Comparison of ENCODE assay signal across 36 cellular contexts in genomic region chr3:147400111-147400510, GRCh38. TPM values are rescaled to one million over a fixed set of nuclear protein-coding genes. Genes with fewer than 3 reads are reported as not detected.
"Had no signal": no experiment of that assay in that cellular context is flagged by ENCODE, and none has a peak within 500 bp of the region (broad histone marks: within the 10 kb centered on the region; RNA-seq: fewer than 3 reads in every experiment).

No MANE protein-coding gene starts in this region.

- H3K4me1 ChIP-seq: adrenal gland, SJSA1 had no signal

- H3K9me2 ChIP-seq: SK-N-SH had no signal

- H3K36me3 ChIP-seq: adrenal gland, Peyer's patch, SJSA1 had no signal

- H3K4me1 Mint-ChIP-seq: activated CD4-positive, alpha-beta T cell treated with anti-CD3 and anti-CD28 coated beads for 36 hours; activated CD4-positive, alpha-beta T cell treated with anti-CD3 and anti-CD28 coated beads, Interleukin-2, amount 10 ng/mL, durations not matched to agents 7 days and 5 days had no signal

- H3K9me3 ChIP-seq: adrenal gland, Peyer's patch, SJSA1, SK-N-SH had no signal

- H3K4me2 ChIP-seq: SK-N-SH had no signal

- H3K9me3 Mint-ChIP-seq: activated CD4-positive, alpha-beta T cell treated with anti-CD3 and anti-CD28 coated beads, Interleukin-2, amount 10 ng/mL, durations not matched to agents 7 days and 5 days; activated T-helper 1 cell treated with anti-CD3 and anti-CD28 coated beads, Interleukin-12 subunit alpha, Interleukin-12 subunit beta, Interleukin-2, Interleukin-4 antibody, amounts not matched to agents 30 ng/mL and 10 ng/mL and 1 ng/mL, durations not matched to agents 14 hours and 24 hours and 36 hours; T-helper 1 cell treated with Interleukin-12 subunit alpha and Interleukin-12 subunit beta and Interleukin-4 antibody, amounts not matched to agents 30 μg/mL and 1 μg/mL, for 36 hours; T-helper 2 cell treated with Interferon-gamma antibody and Interleukin-4, amounts not matched to agents 5 μg/mL and 100 μg/mL, for 36 hours; WTC11 had no signal

- H3K9ac ChIP-seq: SK-N-SH had no signal

- H3K4me3 Mint-ChIP-seq: activated CD4-positive, alpha-beta T cell treated with anti-CD3 and anti-CD28 coated beads for 36 hours; activated CD4-positive, alpha-beta T cell treated with anti-CD3 and anti-CD28 coated beads, Interleukin-2, amount 10 ng/mL, durations not matched to agents 7 days and 5 days; activated naive CD4-positive, alpha-beta T cell treated with anti-CD3 and anti-CD28 coated beads for 36 hours; activated T-cell treated with anti-CD3 and anti-CD28 coated beads, Interleukin-2, amount 50 U/mL, for 4 hours; activated T-helper 1 cell treated with anti-CD3 and anti-CD28 coated beads, Interleukin-12 subunit alpha, Interleukin-12 subunit beta, Interleukin-2, Interleukin-4 antibody, amounts not matched to agents 30 ng/mL and 10 ng/mL and 1 ng/mL, durations not matched to agents 14 hours and 24 hours and 36 hours; T-helper 1 cell treated with Interleukin-12 subunit alpha and Interleukin-12 subunit beta and Interleukin-4 antibody, amounts not matched to agents 30 μg/mL and 1 μg/mL, for 36 hours; T-helper 2 cell treated with Interferon-gamma antibody and Interleukin-4, amounts not matched to agents 5 μg/mL and 100 μg/mL, for 36 hours had no signal

- H3K4me3 ChIP-seq: adrenal gland, Peyer's patch, SJSA1 had no signal

- H3K27ac ChIP-seq: adrenal gland, Peyer's patch, SJSA1 had no signal

- ATAC-seq: activated CD4-positive, alpha-beta T cell treated with anti-CD3 and anti-CD28 coated beads for 36 hours; activated CD4-positive, CD25-positive, alpha-beta regulatory T cell treated with anti-CD3 and anti-CD28 coated beads, Interleukin-2, amount 50 U/mL, for 24 hours; activated naive CD4-positive, alpha-beta T cell treated with anti-CD3 and anti-CD28 coated beads, Interleukin-2, amount 50 U/mL, for 72 hours; activated T-cell treated with anti-CD3 and anti-CD28 coated beads, Interleukin-2, amount 50 U/mL, for 4 hours; PC-3; WTC11 had no signal

- H3K27ac Mint-ChIP-seq: activated CD4-positive, alpha-beta T cell treated with anti-CD3 and anti-CD28 coated beads for 36 hours; activated CD4-positive, alpha-beta T cell treated with anti-CD3 and anti-CD28 coated beads, Interleukin-2, amount 10 ng/mL, durations not matched to agents 7 days and 5 days; activated naive CD4-positive, alpha-beta T cell treated with anti-CD3 and anti-CD28 coated beads for 36 hours; activated naive CD4-positive, alpha-beta T cell treated with anti-CD3 and anti-CD28 coated beads, Interleukin-2, amount 50 U/mL, for 72 hours; activated T-helper 1 cell treated with anti-CD3 and anti-CD28 coated beads, Interleukin-12 subunit alpha, Interleukin-12 subunit beta, Interleukin-2, Interleukin-4 antibody, amounts not matched to agents 30 ng/mL and 10 ng/mL and 1 ng/mL, durations not matched to agents 14 hours and 24 hours and 36 hours; T-helper 1 cell treated with Interleukin-12 subunit alpha and Interleukin-12 subunit beta and Interleukin-4 antibody, amounts not matched to agents 30 μg/mL and 1 μg/mL, for 36 hours; T-helper 2 cell treated with Interferon-gamma antibody and Interleukin-4, amounts not matched to agents 5 μg/mL and 100 μg/mL, for 36 hours had no signal

- H3K27me3 ChIP-seq: SJSA1 had no signal

- H3K36me3 Mint-ChIP-seq: brain, WTC11 had no signal

- DNase-seq: activated CD4-positive, alpha-beta T cell treated with anti-CD3 and anti-CD28 coated beads for 36 hours; activated CD4-positive, alpha-beta T cell treated with anti-CD3 and anti-CD28 coated beads, Interleukin-2, amount 10 ng/mL, durations not matched to agents 7 days and 5 days; activated CD4-positive, alpha-beta T cell treated with anti-CD3 and anti-CD28 coated beads, Interleukin-2, amount 50 U/mL, for 48 hours; activated CD8-positive, alpha-beta memory T cell treated with anti-CD3 and anti-CD28 coated beads, Interleukin-2, amount 50 U/mL, for 4 hours; activated gamma-delta T cell treated with Interleukin-2 at 50 U/mL for 16 hours; activated naive CD4-positive, alpha-beta T cell treated with anti-CD3 and anti-CD28 coated beads for 36 hours; activated T-cell treated with anti-CD3 and anti-CD28 coated beads for 4 hours; activated T-cell treated with anti-CD3 and anti-CD28 coated beads, Interleukin-2, amount 50 U/mL, for 4 hours; adrenal gland; NCI-H1092 treated with DMSO at 0.1 percent for 48 hours; NCI-H1417; NCI-H146; NCI-H187; NCI-H2029 treated with DMSO at 0.1 percent for 48 hours; NCI-H2107; NCI-H2171; NCI-H510A; NCI-H526; NCI-H748 treated with DMSO at 0.1 percent for 48 hours; NK-92 treated with Interleukin-12 subunit alpha and Interleukin-12 subunit beta, amount 100 ng/mL, for 24 hours; PC-3; Peyer's patch; RPMI8226; SHP77 treated with DMSO at 0.1 percent for 48 hours; SK-N-SH had no signal

RNA-seq across cellular contexts. Expression of gene ZIC4, which starts 6.2 kb away (rescaled TPM):
- total RNA-seq: activated CD4-positive, alpha-beta T cell treated with anti-CD3 and anti-CD28 coated beads for 36 hours; activated CD4-positive, alpha-beta T cell treated with anti-CD3 and anti-CD28 coated beads, Interleukin-2, amount 10 ng/mL, durations not matched to agents 7 days and 5 days; activated naive CD4-positive, alpha-beta T cell treated with anti-CD3 and anti-CD28 coated beads for 36 hours; activated naive CD4-positive, alpha-beta T cell treated with anti-CD3 and anti-CD28 coated beads, Interleukin-2, amount 50 U/mL, for 72 hours; activated T-cell treated with anti-CD3 and anti-CD28 coated beads, Interleukin-2, amount 50 U/mL, for 4 hours; activated T-helper 1 cell treated with anti-CD3 and anti-CD28 coated beads, Interleukin-12 subunit alpha, Interleukin-12 subunit beta, Interleukin-2, Interleukin-4 antibody, amounts not matched to agents 30 ng/mL and 10 ng/mL and 1 ng/mL, durations not matched to agents 14 hours and 24 hours and 36 hours; adrenal gland; astrocyte; bronchial epithelial cell; M059J; PC-3; Peyer's patch had no signal

RNA-seq across cellular contexts. Expression of gene ZIC1, which starts 9.1 kb away (rescaled TPM):
- total RNA-seq: activated CD4-positive, alpha-beta T cell treated with anti-CD3 and anti-CD28 coated beads for 36 hours; activated CD4-positive, alpha-beta T cell treated with anti-CD3 and anti-CD28 coated beads, Interleukin-2, amount 10 ng/mL, durations not matched to agents 7 days and 5 days; activated naive CD4-positive, alpha-beta T cell treated with anti-CD3 and anti-CD28 coated beads for 36 hours; activated naive CD4-positive, alpha-beta T cell treated with anti-CD3 and anti-CD28 coated beads, Interleukin-2, amount 50 U/mL, for 72 hours; activated T-cell treated with anti-CD3 and anti-CD28 coated beads, Interleukin-2, amount 50 U/mL, for 4 hours; activated T-helper 1 cell treated with anti-CD3 and anti-CD28 coated beads, Interleukin-12 subunit alpha, Interleukin-12 subunit beta, Interleukin-2, Interleukin-4 antibody, amounts not matched to agents 30 ng/mL and 10 ng/mL and 1 ng/mL, durations not matched to agents 14 hours and 24 hours and 36 hours; bronchial epithelial cell; PC-3 had no signal
